Comparison of ENCODE assay signal across 8 cellular contexts in genomic region chr1:28246427-28246832, GRCh38. TPM values are rescaled to one million over a fixed set of nuclear protein-coding genes. Genes with fewer than 3 reads are reported as not detected.
DNase-seq lines count a peak whose midpoint lies in the region; ATAC-seq and TF ChIP-seq lines count a peak whose summit lies in the region.

No MANE protein-coding gene starts in this region.

- H3K4me3 ChIP-seq in adrenal gland (peak overlapping the region in 2 of 4 donors; percentile 49 to 76), left lung (peak overlapping the region; percentile 52 to 62), tibial nerve (peak overlapping the region; percentile 35 to 79 (median 73))

- intact Hi-C loops in adrenal gland (cut with DNase I), result no loop called here
- intact Hi-C loops in left lung (cut with DNase I), result no loop called here

- H3K36me3 ChIP-seq in adrenal gland (replicated peaks in 1 of 2) (no peaks in the 10 kb centered on the region), left lung (no peaks in the 10 kb centered on the region), tibial nerve (no peaks in the 10 kb centered on the region)

- TF ChIP-seq CTCF in adrenal gland (IDR thresholded peaks at IDR 0.05) (no peak), left lung (IDR thresholded peaks at IDR 0.05) (no peak), tibial nerve (IDR thresholded peaks at IDR 0.05) (no peak), GM20000 (IDR thresholded peaks at IDR 0.05; ENCODE audit: extremely low read depth, missing control alignments) (no peak)

- H3K27ac ChIP-seq in adrenal gland (peak overlapping the region in 4 of 5 donors; percentile 40 to 91 (median 78)), left lung (peak overlapping the region; percentile 91 to 92), tibial nerve (peak overlapping the region in 3 of 4 donors; percentile 84 to 93 (median 87))

- 7 to 62% (median 19%) methylated on average over 11 of the region's 11 CpGs for WGBS in adrenal gland, 4 donors
- 9% methylated on average over 11 of the region's 11 CpGs for WGBS in tibial nerve, 2 donors

- H3K9me3 ChIP-seq in adrenal gland (replicated peaks in 1 of 3) (no peaks in the 10 kb centered on the region), left lung (no peaks in the 10 kb centered on the region), tibial nerve (no peaks in the 10 kb centered on the region)

- H3K4me1 ChIP-seq in adrenal gland (replicated peaks in 1 of 2) (peaks cover 40 to 57% of the 10 kb centered on the region in 2 donors), left lung (peaks cover 15 to 75% of the 10 kb centered on the region in 2 donors), tibial nerve (peaks cover 0 to 52% (median 20%) of the 10 kb centered on the region in 4 donors)

- no peaks in the 10 kb centered on the region for H3K27me3 ChIP-seq in adrenal gland
- no peaks in the 10 kb centered on the region for H3K27me3 ChIP-seq in left lung
- H3K27me3 ChIP-seq in tibial nerve, result no peaks in the 10 kb centered on the region

- TF ChIP-seq POLR2A in adrenal gland (IDR thresholded peaks at IDR 0.05) (no peak), tibial nerve (IDR thresholded peaks at IDR 0.05) (no peak)

- peak; percentile 20 for DNase-seq in NK-92 treated with Interleukin-12 subunit alpha and Interleukin-12 subunit beta, amount 100 ng/mL, for 24 hours (lab: John Stamatoyannopoulos, UW)
- no peak for DNase-seq in NK-92 (lab: John Stamatoyannopoulos, UW; ENCODE audit: unreplicated experiment)
- peak; percentile 25 for DNase-seq in LoVo (ENCODE audit: low spot score)
- DNase-seq in adrenal gland, result no peak
- no peak for DNase-seq in left lung
- DNase-seq in tibial nerve (ENCODE audit: low spot score in 2 of 2), result no peak
- no peak for DNase-seq in GM20000 (ENCODE audit: low spot score)

- TF ChIP-seq EP300 in tibial nerve (IDR thresholded peaks at IDR 0.05), result no peak

- ATAC-seq in left lung (peak; percentile 21), GM21619 (IDR thresholded peaks at IDR 0.05; ENCODE audit: unreplicated experiment) (no peak)

RNA-seq across cellular contexts. Expression of gene ATP5IF1, which starts 10.5 kb away (rescaled TPM):
- total RNA-seq in adrenal gland, result 100 to 1,000 TPM; 111 to 372 (median 176) TPM
- 100 to 1,000 TPM; 160 to 967 (median 765) TPM for polyA plus RNA-seq in adrenal gland
- 100 to 1,000 TPM in 1 of 2 donors, 10 to 100 TPM in 1; 97.5 to 150 TPM for total RNA-seq in left lung
- total RNA-seq in tibial nerve, result 100 to 1,000 TPM in 3 of 4 donors, 10 to 100 TPM in 1; 96.3 to 207 (median 148) TPM

RNA-seq across cellular contexts. Expression of gene SESN2, which starts 12.9 kb away (rescaled TPM):
- 10 to 100 TPM in 6 of 8 donors, 1 to 10 TPM in 2; 9.1 to 19.1 (median 11.3) TPM for total RNA-seq in adrenal gland
- 1 to 10 TPM; 2.9 to 5.6 (median 3.2) TPM for polyA plus RNA-seq in adrenal gland
- 10 to 100 TPM; 14.6 to 17.6 TPM for total RNA-seq in left lung
- total RNA-seq in tibial nerve, result 10 to 100 TPM in 1 of 4 donors, 1 to 10 TPM in 3; 6.9 to 16.2 (median 8.9) TPM

RNA-seq across cellular contexts. Expression of gene DNAJC8, which starts 13.6 kb away (rescaled TPM):
- total RNA-seq in adrenal gland, result 10 to 100 TPM; 45.7 to 79.5 (median 66.9) TPM
- polyA plus RNA-seq in adrenal gland, result 100 to 1,000 TPM in 1 of 3 donors, 10 to 100 TPM in 2; 47.7 to 150 (median 49.6) TPM
- 10 to 100 TPM; 65.2 to 74.3 TPM for total RNA-seq in left lung
- total RNA-seq in tibial nerve, result 10 to 100 TPM; 77.7 to 83.1 (median 79.9) TPM

Comparison
In these comparisons a context has a peak if more than half of its experiments do, and no peak if none do; other contexts are left out.
1. DNase-seq: peak in NK-92 treated with Interleukin-12 subunit alpha and Interleukin-12 subunit beta, amount 100 ng/mL, for 24 hours (single experiment) and LoVo (single experiment); none in NK-92 (single experiment), adrenal gland (0 of 7), left lung (0 of 2), tibial nerve (0 of 2) and GM20000 (single experiment).
2. Peak in every context shown above with its lines, with median percentiles within 50 percentile points of each other: H3K27ac ChIP-seq.